1 cellular context compared by ENCODE assay signal in the genomic region with DNA sequence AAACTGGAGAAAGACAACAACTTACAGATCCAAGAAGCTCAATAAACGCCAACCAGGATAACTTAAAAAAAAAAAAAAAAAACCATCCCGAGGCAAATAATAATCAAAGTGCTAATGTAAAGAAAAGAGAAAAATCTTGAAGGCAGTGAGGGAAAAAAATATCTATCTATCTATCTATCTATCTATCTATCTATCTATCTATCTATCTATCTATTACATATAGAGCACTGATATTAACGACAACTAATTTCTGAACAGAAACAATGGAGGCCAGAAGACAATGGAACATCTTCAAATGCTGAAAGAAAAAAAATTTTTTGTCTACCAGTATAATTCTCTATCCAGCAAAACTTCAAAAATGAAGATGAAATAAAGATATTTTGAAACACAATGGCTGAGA.
TF ChIP-seq lines count a peak whose summit lies in the region.

No MANE protein-coding gene starts in this region.

TF ChIP-seq in HepG2, 621 proteins besides CTCF, POLR2A, EP300 and RAD21:
- no peak for TF ChIP-seq RFX1 (IDR thresholded peaks at IDR 0.05)
- TF ChIP-seq ZNF317 (CRISPR knock-in tag; IDR thresholded peaks at IDR 0.05) = peak; percentile 99
- no peak for TF ChIP-seq KAT8 (CRISPR knock-in tag; IDR thresholded peaks at IDR 0.05)
- TF ChIP-seq ZSCAN22 (CRISPR knock-in tag; IDR thresholded peaks at IDR 0.05) = no peak
- TF ChIP-seq, protein P1, sequence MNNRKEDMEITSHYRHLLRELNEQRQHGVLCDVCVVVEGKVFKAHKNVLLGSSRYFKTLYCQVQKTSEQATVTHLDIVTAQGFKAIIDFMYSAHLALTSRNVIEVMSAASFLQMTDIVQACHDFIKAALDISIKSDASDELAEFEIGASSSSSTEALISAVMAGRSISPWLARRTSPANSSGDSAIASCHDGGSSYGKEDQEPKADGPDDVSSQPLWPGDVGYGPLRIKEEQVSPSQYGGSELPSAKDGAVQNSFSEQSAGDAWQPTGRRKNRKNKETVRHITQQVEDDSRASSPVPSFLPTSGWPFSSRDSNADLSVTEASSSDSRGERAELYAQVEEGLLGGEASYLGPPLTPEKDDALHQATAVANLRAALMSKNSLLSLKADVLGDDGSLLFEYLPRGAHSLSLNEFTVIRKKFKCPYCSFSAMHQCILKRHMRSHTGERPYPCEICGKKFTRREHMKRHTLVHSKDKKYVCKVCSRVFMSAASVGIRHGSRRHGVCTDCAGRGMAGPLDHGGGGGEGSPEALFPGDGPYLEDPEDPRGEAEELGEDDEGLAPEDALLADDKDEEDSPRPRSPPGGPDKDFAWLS (CRISPR knock-in tag; IDR thresholded peaks at IDR 0.05; ENCODE audit: borderline replicate concordance) = no peak
- no peak for TF ChIP-seq SMAD3 (CRISPR knock-in tag; IDR thresholded peaks at IDR 0.05)
- no peak for TF ChIP-seq EED (CRISPR knock-in tag; IDR thresholded peaks at IDR 0.05)
- no peak for TF ChIP-seq MBNL3 (CRISPR knock-in tag; conservative IDR thresholded peaks at IDR 0.05)
